Comparison of ENCODE assay signal across 11 cellular contexts in genomic region chr4:78691971-78692814, GRCh38.
A peak's percentile ranks its signal among the peaks of the same experiment; 100 is the strongest.
DNase-seq lines count a peak whose midpoint lies in the region; ATAC-seq and TF ChIP-seq lines count a peak whose summit lies in the region.
"Had no signal": no experiment of that assay in that cellular context is flagged by ENCODE, and none has a peak within 500 bp of the region (broad histone marks: within the 10 kb centered on the region; RNA-seq: fewer than 3 reads in every experiment).

No MANE protein-coding gene starts in this region.

- ATAC-seq in activated naive CD8-positive, alpha-beta T cell treated with anti-CD3 and anti-CD28 coated beads, Interleukin-2, amount 10 ng/mL, durations not matched to agents 7 days and 5 days (ENCODE audit: low read depth), result peak; percentile 79
- ATAC-seq in aorta (ENCODE audit: low FRiP score) (peak; percentile 19), omental fat pad (ENCODE audit: low FRiP score) (no peak), GM18520 (IDR thresholded peaks at IDR 0.05; ENCODE audit: unreplicated experiment) (no peak)

- H3K4me1 Mint-ChIP-seq in activated naive CD8-positive, alpha-beta T cell treated with anti-CD3 and anti-CD28 coated beads, Interleukin-2, amount 10 ng/mL, durations not matched to agents 7 days and 5 days, result peaks cover 11% of the 10 kb centered on the region
- peaks cover 11% of the 10 kb centered on the region for H3K4me1 Mint-ChIP-seq in activated naive CD8-positive, alpha-beta T cell treated with anti-CD3 and anti-CD28 coated beads for 36 hours
- H3K4me1 Mint-ChIP-seq in dendritic cell treated with granulocyte-macrophage colony-stimulating factor and Interleukin-4, amounts not matched to agents 40 ng/mL and 50 ng/mL, for 4 days (ENCODE audit: low read depth), result peaks cover 38% of the 10 kb centered on the region

- H3K27ac ChIP-seq in aorta (ENCODE audit: low read depth in 1 of 2, low read length in 2 of 2), result no peak overlapping the region
- no peak overlapping the region for H3K27ac ChIP-seq in effector memory CD4-positive, alpha-beta T cell (ENCODE audit: insufficient read depth, low read length, poor library complexity, severe bottlenecking)
- H3K27ac ChIP-seq: HL-60, psoas muscle, VCaP had no signal

- POLR2A ChIA-PET in activated naive CD8-positive, alpha-beta T cell treated with anti-CD3 and anti-CD28 coated beads, Interleukin-2, amount 10 ng/mL, durations not matched to agents 7 days and 5 days (lab: Charles Lee), result no interaction called here

- no peak overlapping the region for H3K4me3 Mint-ChIP-seq in activated naive CD8-positive, alpha-beta T cell treated with anti-CD3 and anti-CD28 coated beads, Interleukin-2, amount 10 ng/mL, durations not matched to agents 7 days and 5 days
- no peak overlapping the region for H3K4me3 Mint-ChIP-seq in activated naive CD8-positive, alpha-beta T cell treated with anti-CD3 and anti-CD28 coated beads for 36 hours
- no peak overlapping the region for H3K4me3 Mint-ChIP-seq in dendritic cell treated with granulocyte-macrophage colony-stimulating factor and Interleukin-4, amounts not matched to agents 40 ng/mL and 50 ng/mL, for 4 days

- H3K9me3 ChIP-seq in aorta (ENCODE audit: control insufficient read depth, low read length), result no peaks in the 10 kb centered on the region
- no peaks in the 10 kb centered on the region for H3K9me3 ChIP-seq in effector memory CD4-positive, alpha-beta T cell (ENCODE audit: control insufficient read depth, low read length)
- H3K9me3 ChIP-seq: psoas muscle had no signal

- no peak for DNase-seq in activated naive CD8-positive, alpha-beta T cell treated with anti-CD3 and anti-CD28 coated beads, Interleukin-2, amount 10 ng/mL, durations not matched to agents 7 days and 5 days
- DNase-seq in activated naive CD8-positive, alpha-beta T cell treated with anti-CD3 and anti-CD28 coated beads for 36 hours, result no peak
- DNase-seq in HUDEP-2 (lab: John Stamatoyannopoulos, UW; ENCODE audit: unreplicated experiment in 76 of 76) (peak in 74 of 76 experiments; percentile 5 to 99 (median 90)), aorta (no peak), omental fat pad (ENCODE audit: low spot score) (no peak)
- no peak for DNase-seq in effector memory CD4-positive, alpha-beta T cell
- DNase-seq: psoas muscle had no signal

- no peak for TF ChIP-seq CTCF in omental fat pad (IDR thresholded peaks at IDR 0.05)

- intact Hi-C loops in dendritic cell treated with granulocyte-macrophage colony-stimulating factor and Interleukin-4, amounts not matched to agents 40 ng/mL and 50 ng/mL, for 4 days (cut with micrococcal nuclease), result loop anchor here (2.0 kb wide), 1 partner anchor 17 kb away; no protein-coding TSS in a partner anchor
- intact Hi-C loops in aorta (cut with DNase I), result no loop called here

- WGBS in aorta, 2 donors, result 55 to 57% methylated on average over 4 of the region's 4 CpGs

- H3K4me3 ChIP-seq in aorta (ENCODE audit: low read length in 2 of 2), result no peak overlapping the region
- no peak overlapping the region for H3K4me3 ChIP-seq in effector memory CD4-positive, alpha-beta T cell (ENCODE audit: insufficient read depth, low read depth, low read length, poor library complexity, severe bottlenecking)
- H3K4me3 ChIP-seq: psoas muscle had no signal

- peaks cover 5% of the 10 kb centered on the region for H3K27me3 Mint-ChIP-seq in activated naive CD8-positive, alpha-beta T cell treated with anti-CD3 and anti-CD28 coated beads, Interleukin-2, amount 10 ng/mL, durations not matched to agents 7 days and 5 days
- H3K27me3 Mint-ChIP-seq in activated naive CD8-positive, alpha-beta T cell treated with anti-CD3 and anti-CD28 coated beads for 36 hours, result peaks cover 4% of the 10 kb centered on the region
- H3K27me3 Mint-ChIP-seq in dendritic cell treated with granulocyte-macrophage colony-stimulating factor and Interleukin-4, amounts not matched to agents 40 ng/mL and 50 ng/mL, for 4 days, result no peaks in the 10 kb centered on the region

- no peaks in the 10 kb centered on the region for H3K36me3 Mint-ChIP-seq in activated naive CD8-positive, alpha-beta T cell treated with anti-CD3 and anti-CD28 coated beads, Interleukin-2, amount 10 ng/mL, durations not matched to agents 7 days and 5 days
- no peaks in the 10 kb centered on the region for H3K36me3 Mint-ChIP-seq in activated naive CD8-positive, alpha-beta T cell treated with anti-CD3 and anti-CD28 coated beads for 36 hours
- H3K36me3 Mint-ChIP-seq in dendritic cell treated with granulocyte-macrophage colony-stimulating factor and Interleukin-4, amounts not matched to agents 40 ng/mL and 50 ng/mL, for 4 days (ENCODE audit: low read depth), result no peaks in the 10 kb centered on the region

- H3K27me3 ChIP-seq in aorta (ENCODE audit: control insufficient read depth in 1 of 2, insufficient read depth in 2 of 2, low read length in 1 of 2), result no peaks in the 10 kb centered on the region
- no peaks in the 10 kb centered on the region for H3K27me3 ChIP-seq in effector memory CD4-positive, alpha-beta T cell (replicated peaks; ENCODE audit: control insufficient read depth, insufficient read depth, low read length, poor library complexity, severe bottlenecking)

- no peaks in the 10 kb centered on the region for H3K4me1 ChIP-seq in aorta (ENCODE audit: control insufficient read depth in 1 of 2, insufficient read depth in 2 of 2, low read length in 2 of 2)
- no peaks in the 10 kb centered on the region for H3K4me1 ChIP-seq in effector memory CD4-positive, alpha-beta T cell (ENCODE audit: control insufficient read depth, insufficient read depth, low read length, poor library complexity, severe bottlenecking)
- H3K4me1 ChIP-seq: psoas muscle had no signal

- no peaks in the 10 kb centered on the region for H3K36me3 ChIP-seq in aorta (ENCODE audit: control insufficient read depth in 1 of 2, insufficient read depth in 2 of 2, low read length in 1 of 2)
- no peaks in the 10 kb centered on the region for H3K36me3 ChIP-seq in effector memory CD4-positive, alpha-beta T cell (ENCODE audit: control insufficient read depth, insufficient read depth, low read length)

- H3K9me3 Mint-ChIP-seq in activated naive CD8-positive, alpha-beta T cell treated with anti-CD3 and anti-CD28 coated beads, Interleukin-2, amount 10 ng/mL, durations not matched to agents 7 days and 5 days, result no peaks in the 10 kb centered on the region
- H3K9me3 Mint-ChIP-seq in activated naive CD8-positive, alpha-beta T cell treated with anti-CD3 and anti-CD28 coated beads for 36 hours, result no peaks in the 10 kb centered on the region
- H3K9me3 Mint-ChIP-seq in dendritic cell treated with granulocyte-macrophage colony-stimulating factor and Interleukin-4, amounts not matched to agents 40 ng/mL and 50 ng/mL, for 4 days, result no peaks in the 10 kb centered on the region

- no peak overlapping the region for H3K27ac Mint-ChIP-seq in activated naive CD8-positive, alpha-beta T cell treated with anti-CD3 and anti-CD28 coated beads, Interleukin-2, amount 10 ng/mL, durations not matched to agents 7 days and 5 days
- no peak overlapping the region for H3K27ac Mint-ChIP-seq in activated naive CD8-positive, alpha-beta T cell treated with anti-CD3 and anti-CD28 coated beads for 36 hours
- H3K27ac Mint-ChIP-seq in dendritic cell treated with granulocyte-macrophage colony-stimulating factor and Interleukin-4, amounts not matched to agents 40 ng/mL and 50 ng/mL, for 4 days, result peak overlapping the region; percentile 63

Comparison
In these comparisons a context has a peak if more than half of its experiments do, and no peak if none do; other contexts are left out.
1. ATAC-seq: peak in activated naive CD8-positive, alpha-beta T cell treated with anti-CD3 and anti-CD28 coated beads, Interleukin-2, amount 10 ng/mL, durations not matched to agents 7 days and 5 days (single experiment) and aorta (single experiment); none in omental fat pad (single experiment) and GM18520 (single experiment).
2. DNase-seq: peak in HUDEP-2 (74 of 76); none in activated naive CD8-positive, alpha-beta T cell treated with anti-CD3 and anti-CD28 coated beads, Interleukin-2, amount 10 ng/mL, durations not matched to agents 7 days and 5 days (single experiment), activated naive CD8-positive, alpha-beta T cell treated with anti-CD3 and anti-CD28 coated beads for 36 hours (single experiment), aorta (0 of 2), effector memory CD4-positive, alpha-beta T cell (0 of 3) and omental fat pad (single experiment).